Comparison of ENCODE assay signal across 1 cellular context in genomic region chr1:156601892-156602291, GRCh38.
TF ChIP-seq lines count a peak whose summit lies in the region.

No MANE protein-coding gene starts in this region.

TF ChIP-seq in K562, 482 proteins besides CTCF, POLR2A, EP300 and RAD21:
- TF ChIP-seq OTX1 (CRISPR knock-in tag; IDR thresholded peaks at IDR 0.05) (no peak), ZNF668 (CRISPR knock-in tag; IDR thresholded peaks at IDR 0.05) (no peak), ZNF121 (CRISPR knock-in tag; conservative IDR thresholded peaks at IDR 0.05) (peak; percentile 90), UBTF (IDR thresholded peaks at IDR 0.05; ENCODE audit: borderline replicate concordance in 1 of 2, low read depth in 2 of 2, low read length in 2 of 2) (no peak), ZNF143 (CRISPR knock-in tag; IDR thresholded peaks at IDR 0.05) (0 out of 2 replicates have a peak, but pooled peaks have one; percentile 18), PRPF4 (IDR thresholded peaks at IDR 0.05; ENCODE audit: insufficient read depth, low read depth, low read length, poor library complexity, severe bottlenecking) (no peak), PATZ1 (CRISPR knock-in tag; IDR thresholded peaks at IDR 0.05; ENCODE audit: borderline replicate concordance) (no peak), RBM25 (IDR thresholded peaks at IDR 0.05; ENCODE audit: low read depth, low read length, severe bottlenecking) (peak; percentile 16), MAFK (IDR thresholded peaks at IDR 0.05; ENCODE audit: low read length) (no peak), CBX2 (IDR thresholded peaks at IDR 0.05; ENCODE audit: insufficient read depth, low read length, poor library complexity, severe bottlenecking) (no peak), XRCC5 (IDR thresholded peaks at IDR 0.05; ENCODE audit: low read depth, low read length) (no peak), MTA3 (IDR thresholded peaks at IDR 0.05; ENCODE audit: borderline replicate concordance) (no peak), ZNF764 (CRISPR knock-in tag; IDR thresholded peaks at IDR 0.05; ENCODE audit: low read depth) (no peak), SIN3A (IDR thresholded peaks at IDR 0.05; ENCODE audit: borderline replicate concordance in 2 of 2, control insufficient read depth in 1 of 2, low read depth in 2 of 2, low read length in 2 of 2) (no peak)
TF ChIP-seq in K562: peak in this region for 3.
